28 cellular contexts compared by ENCODE assay signal in genomic region chr16:62067182-62067581, GRCh38. TPM values are rescaled to one million over a fixed set of nuclear protein-coding genes. Genes with fewer than 3 reads are reported as not detected.
"Had no signal": no experiment of that assay in that cellular context is flagged by ENCODE, and none has a peak within 500 bp of the region (broad histone marks: within the 10 kb centered on the region; RNA-seq: fewer than 3 reads in every experiment).

No MANE protein-coding gene starts in this region.

- H3K36me3 ChIP-seq: esophagus muscularis mucosa, gastroesophageal sphincter, heart left ventricle had no signal

- H3K27ac ChIP-seq: coronary artery, dorsolateral prefrontal cortex, esophagus muscularis mucosa, foreskin keratinocyte, gastroesophageal sphincter, heart left ventricle, hepatocyte had no signal

- H3K4me1 ChIP-seq: esophagus muscularis mucosa, foreskin keratinocyte, gastroesophageal sphincter, heart left ventricle had no signal

- H3K4me3 ChIP-seq: coronary artery, dorsolateral prefrontal cortex, esophagus muscularis mucosa, gastroesophageal sphincter, heart left ventricle, hepatocyte, lung had no signal

- H3K36me3 Mint-ChIP-seq: immature natural killer cell; memory B cell; naive thymus-derived CD4-positive, alpha-beta T cell had no signal

- H3K4me3 Mint-ChIP-seq: immature natural killer cell; memory B cell; naive thymus-derived CD4-positive, alpha-beta T cell had no signal

- H3K27me3 ChIP-seq: dorsolateral prefrontal cortex, esophagus muscularis mucosa, foreskin keratinocyte, gastroesophageal sphincter, heart left ventricle, hepatocyte had no signal

- H3K27me3 Mint-ChIP-seq: memory B cell; naive thymus-derived CD4-positive, alpha-beta T cell had no signal

- ATAC-seq: foreskin keratinocyte; gastroesophageal sphincter; heart left ventricle; left colon; left lobe of liver; left ventricle myocardium superior; naive thymus-derived CD4-positive, alpha-beta T cell had no signal

- H3K4me1 Mint-ChIP-seq: immature natural killer cell; memory B cell; naive thymus-derived CD4-positive, alpha-beta T cell had no signal

- DNase-seq: dermis blood vessel endothelial cell; dorsolateral prefrontal cortex; effector CD4-positive, alpha-beta T cell; effector memory CD4-positive, alpha-beta T cell; foreskin keratinocyte; heart left ventricle; hypothalamus; immature natural killer cell; islet precursor cell; kidney; kidney glomerular epithelial cell; left colon; left ventricle myocardium superior; mammary epithelial cell; mesendoderm; midbrain; naive thymus-derived CD4-positive, alpha-beta T cell had no signal

- H3K27ac Mint-ChIP-seq: immature natural killer cell; memory B cell; naive thymus-derived CD4-positive, alpha-beta T cell had no signal

- H3K9me3 ChIP-seq: esophagus muscularis mucosa, gastroesophageal sphincter, heart left ventricle had no signal

RNA-seq across cellular contexts. Expression of gene CDH8, which starts 30.9 kb away (rescaled TPM):
- total RNA-seq: dermis blood vessel endothelial cell, endothelial cell of umbilical vein, fibroblast of lung, fibroblast of villous mesenchyme, left colon, left lobe of liver, left ventricle myocardium superior, mononuclear cell had no signal
